Comparison of ENCODE assay signal across 6 cellular contexts in the genomic region with DNA sequence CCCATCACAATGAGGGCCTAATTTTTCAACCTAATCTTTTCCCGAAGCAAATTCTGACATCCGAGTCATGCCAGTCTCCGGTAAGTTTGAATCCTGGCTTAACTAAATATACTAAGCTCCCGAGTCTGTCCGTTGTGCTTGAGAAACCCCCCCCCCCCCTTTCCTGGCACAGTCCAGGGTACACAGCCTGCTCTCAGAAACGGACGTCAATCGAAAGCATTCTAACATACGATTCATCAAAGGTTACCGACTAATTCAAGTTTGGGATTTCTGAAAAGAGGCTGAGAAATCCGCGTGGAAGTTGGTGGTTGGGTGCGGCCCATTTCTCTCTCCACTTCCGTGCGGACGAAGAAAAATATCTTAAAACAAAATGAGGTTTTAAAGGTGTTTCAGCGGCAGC. TPM values are rescaled to one million over a fixed set of nuclear protein-coding genes. Genes with fewer than 3 reads are reported as not detected.
DNase-seq lines count a peak whose midpoint lies in the region; ATAC-seq and TF ChIP-seq lines count a peak whose summit lies in the region.

No MANE protein-coding gene starts in this region.

- peak overlapping the region; percentile 85 for H3K4me3 Mint-ChIP-seq in activated naive CD4-positive, alpha-beta T cell treated with anti-CD3 and anti-CD28 coated beads for 36 hours

- 0 to 1% methylated on average over 17 of the region's 17 CpGs for WGBS in thyroid gland, 2 donors

- H3K4me3 ChIP-seq in fibroblast of villous mesenchyme (ENCODE audit: low read depth, low read length) = peak overlapping the region; percentile 70
- H3K4me3 ChIP-seq in thyroid gland (replicated peaks in 1 of 3) = peak overlapping the region; percentile 66 to 87 (median 76)

- no peak for ATAC-seq in GM21526 (IDR thresholded peaks at IDR 0.05; ENCODE audit: low FRiP score, unreplicated experiment)

- H3K36me3 Mint-ChIP-seq in activated naive CD4-positive, alpha-beta T cell treated with anti-CD3 and anti-CD28 coated beads for 36 hours (ENCODE audit: low read depth) = peaks cover 18% of the 10 kb centered on the region

- CTCF ChIA-PET in activated naive CD4-positive, alpha-beta T cell treated with anti-CD3 and anti-CD28 coated beads for 36 hours (lab: Charles Lee) = interaction anchor here (0.6 to 1.3 kb wide), 4 partner anchors 36 to 159 kb away, joined by 3 to 5 read pairs (median 3); a partner anchor contains a TSS

- TF ChIP-seq CTCF in fibroblast of villous mesenchyme (IDR thresholded peaks at IDR 0.05; ENCODE audit: insufficient read depth, low read depth, low read length) (no peak), thyroid gland (IDR thresholded peaks at IDR 0.05) (no peak)

- no peaks in the 10 kb centered on the region for H3K27me3 ChIP-seq in thyroid gland

- peaks cover 27% of the 10 kb centered on the region for H3K4me1 Mint-ChIP-seq in activated naive CD4-positive, alpha-beta T cell treated with anti-CD3 and anti-CD28 coated beads for 36 hours (ENCODE audit: low read depth)

- no peaks in the 10 kb centered on the region for H3K9me3 Mint-ChIP-seq in activated naive CD4-positive, alpha-beta T cell treated with anti-CD3 and anti-CD28 coated beads for 36 hours

- TF ChIP-seq POLR2A in thyroid gland (IDR thresholded peaks at IDR 0.05) = no peak

- H3K27ac ChIP-seq in thyroid gland = peak overlapping the region; percentile 14 to 79 (median 64)

- intact Hi-C loops in activated naive CD4-positive, alpha-beta T cell treated with anti-CD3 and anti-CD28 coated beads for 36 hours (cut with micrococcal nuclease) = loop anchor here (1.0 to 10.0 kb wide), 8 partner anchors 49 to 515 kb away; a partner anchor contains a TSS
- intact Hi-C loops in thyroid gland (cut with DNase I) = no loop called here

- peaks cover 11 to 16% of the 10 kb centered on the region in 2 donors for H3K4me1 ChIP-seq in thyroid gland

- DNase-seq in activated naive CD4-positive, alpha-beta T cell treated with anti-CD3 and anti-CD28 coated beads for 36 hours = no peak
- no peak for DNase-seq in activated naive CD4-positive, alpha-beta T cell (lab: John Stamatoyannopoulos, UW)
- DNase-seq in fibroblast of villous mesenchyme (ENCODE audit: low read depth) (peak; percentile 42), thyroid gland (peak; percentile 14 to 41), SKM-1 (lab: John Stamatoyannopoulos, UW; ENCODE audit: unreplicated experiment) (no peak)

- H3K27me3 Mint-ChIP-seq in activated naive CD4-positive, alpha-beta T cell treated with anti-CD3 and anti-CD28 coated beads for 36 hours (ENCODE audit: low read depth) = no peaks in the 10 kb centered on the region

- H3K36me3 ChIP-seq in thyroid gland = no peaks in the 10 kb centered on the region

- H3K27ac Mint-ChIP-seq in activated naive CD4-positive, alpha-beta T cell treated with anti-CD3 and anti-CD28 coated beads for 36 hours = peak overlapping the region; percentile 72

- no peaks in the 10 kb centered on the region for H3K9me3 ChIP-seq in thyroid gland

RNA-seq across cellular contexts. Expression of a gene that starts 0.6 kb away (rescaled TPM):
- 10 to 100 TPM; 30.5 to 31.5 TPM for total RNA-seq in activated naive CD4-positive, alpha-beta T cell treated with anti-CD3 and anti-CD28 coated beads for 36 hours
- total RNA-seq in fibroblast of villous mesenchyme (40.9 and 45.8 TPM in 2 replicates), thyroid gland (10 to 100 TPM; 40.7 to 57.1 (median 45.8) TPM)

RNA-seq across cellular contexts. Expression of a gene that starts 17.2 kb away (rescaled TPM):
- under 1 TPM; 0.74 to 0.89 TPM for total RNA-seq in activated naive CD4-positive, alpha-beta T cell treated with anti-CD3 and anti-CD28 coated beads for 36 hours
- total RNA-seq in fibroblast of villous mesenchyme (not detected in 2 replicates), thyroid gland (1 to 10 TPM in 3 of 4 donors, under 1 TPM in 1; 0.75 to 3.8 (median 1.7) TPM)

RNA-seq across cellular contexts. Expression of a gene that starts 33.2 kb away (rescaled TPM):
- total RNA-seq in activated naive CD4-positive, alpha-beta T cell treated with anti-CD3 and anti-CD28 coated beads for 36 hours = under 1 TPM; 0.41 to 0.64 TPM
- total RNA-seq in fibroblast of villous mesenchyme (under 0.01 and 0.86 TPM in 2 replicates), thyroid gland (1 to 10 TPM in 1 of 4 donors, not detected in 3; 2.7 TPM)

RNA-seq across cellular contexts. Expression of a gene that starts 45.7 kb away (rescaled TPM):
- not detected for total RNA-seq in activated naive CD4-positive, alpha-beta T cell treated with anti-CD3 and anti-CD28 coated beads for 36 hours
- not detected in 2 replicates for total RNA-seq in fibroblast of villous mesenchyme
- 1 to 10 TPM in 1 of 4 donors, not detected in 3; 1.3 TPM for total RNA-seq in thyroid gland

RNA-seq across cellular contexts. Expression of a gene that starts 49.3 kb away (rescaled TPM):
- 10 to 100 TPM; 24.4 to 27.1 TPM for total RNA-seq in activated naive CD4-positive, alpha-beta T cell treated with anti-CD3 and anti-CD28 coated beads for 36 hours
- 23.5 and 54.8 TPM in 2 replicates for total RNA-seq in fibroblast of villous mesenchyme
- total RNA-seq in thyroid gland = 10 to 100 TPM; 54.2 to 93.5 (median 68.5) TPM

Comparison
In these comparisons a context has a peak if more than half of its experiments do, and no peak if none do; other contexts are left out.
1. DNase-seq: peak in fibroblast of villous mesenchyme (single experiment) and thyroid gland (2 of 2); none in activated naive CD4-positive, alpha-beta T cell treated with anti-CD3 and anti-CD28 coated beads for 36 hours (single experiment), activated naive CD4-positive, alpha-beta T cell (0 of 4) and SKM-1 (single experiment).